ENCODE assay signal across 22 cellular contexts in the genomic region with DNA sequence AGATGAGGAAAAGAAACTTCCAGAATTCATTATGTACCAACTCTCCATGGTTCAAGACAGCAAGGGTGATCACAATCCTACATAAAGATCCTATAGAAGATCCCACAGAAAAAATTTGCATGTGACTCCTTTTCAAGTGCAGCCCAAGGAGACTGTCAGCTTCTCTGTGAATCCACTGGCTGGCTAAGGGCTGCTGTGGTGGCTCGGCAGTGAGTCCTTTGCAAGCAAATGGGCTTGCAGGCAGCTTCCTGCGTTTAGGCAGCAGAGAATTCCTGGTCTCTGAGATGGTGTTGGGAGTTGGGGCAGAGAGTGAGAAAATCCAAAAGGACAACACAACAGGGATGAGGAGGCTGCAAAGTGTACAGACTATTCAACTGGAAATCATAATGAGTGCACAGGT. TPM values are rescaled to one million over a fixed set of nuclear protein-coding genes. Genes with fewer than 3 reads are reported as not detected.
DNase-seq lines count a peak whose midpoint lies in the region; ATAC-seq and TF ChIP-seq lines count a peak whose summit lies in the region.
"Had no signal": no experiment of that assay in that cellular context is flagged by ENCODE, and none has a peak within 500 bp of the region (broad histone marks: within the 10 kb centered on the region; RNA-seq: fewer than 3 reads in every experiment).

No MANE protein-coding gene starts in this region.

- H3K27me3 ChIP-seq in NT2/D1 (ENCODE audit: insufficient read depth, insufficient read length) (no peaks in the 10 kb centered on the region), endodermal cell (ENCODE audit: control insufficient read depth, insufficient read depth, low read length, poor library complexity, severe bottlenecking) (no peaks in the 10 kb centered on the region), gastroesophageal sphincter (no peaks in the 10 kb centered on the region)
- H3K27me3 ChIP-seq: BE2C had no signal

- H3K27ac ChIP-seq in endodermal cell (ENCODE audit: low read depth, low read length) (no peak overlapping the region), gastroesophageal sphincter (no peak overlapping the region)
- H3K27ac ChIP-seq: GM23248 had no signal

- no peak for TF ChIP-seq EP300 in gastroesophageal sphincter (IDR thresholded peaks at IDR 0.05)

- H3K27me3 Mint-ChIP-seq in endodermal cell (ENCODE audit: insufficient read depth) = no peaks in the 10 kb centered on the region
- no peaks in the 10 kb centered on the region for H3K27me3 Mint-ChIP-seq in activated naive CD4-positive, alpha-beta T cell treated with anti-CD3 and anti-CD28 coated beads for 36 hours (ENCODE audit: low read depth)
- H3K27me3 Mint-ChIP-seq: IgD-negative memory B cell had no signal

- TF ChIP-seq CTCF in endodermal cell (conservative IDR thresholded peaks at IDR 0.05) (no peak), gastroesophageal sphincter (IDR thresholded peaks at IDR 0.05) (no peak)

- no peaks in the 10 kb centered on the region for H3K9me3 Mint-ChIP-seq in endodermal cell
- no peaks in the 10 kb centered on the region for H3K9me3 Mint-ChIP-seq in activated naive CD4-positive, alpha-beta T cell treated with anti-CD3 and anti-CD28 coated beads for 36 hours
- H3K9me3 Mint-ChIP-seq: HFFc6, IgD-negative memory B cell had no signal

- H3K9ac ChIP-seq in NT2/D1 (ENCODE audit: insufficient read length, low read depth) (no peak overlapping the region), endodermal cell (ENCODE audit: extremely low read depth, low read length, poor library complexity, severe bottlenecking) (no peak overlapping the region)
- H3K9ac ChIP-seq: GM23248 had no signal

- H3K27ac Mint-ChIP-seq in endodermal cell = no peak overlapping the region
- no peak overlapping the region for H3K27ac Mint-ChIP-seq in activated naive CD4-positive, alpha-beta T cell treated with anti-CD3 and anti-CD28 coated beads for 36 hours
- H3K27ac Mint-ChIP-seq: CD4-positive, CD25-positive, alpha-beta regulatory T cell; CD8-positive, alpha-beta memory T cell; HFFc6 had no signal

- H3K36me3 Mint-ChIP-seq in endodermal cell (ENCODE audit: low read depth) = no peaks in the 10 kb centered on the region
- H3K36me3 Mint-ChIP-seq in activated naive CD4-positive, alpha-beta T cell treated with anti-CD3 and anti-CD28 coated beads for 36 hours (ENCODE audit: low read depth) = no peaks in the 10 kb centered on the region
- H3K36me3 Mint-ChIP-seq: CD8-positive, alpha-beta memory T cell; IgD-negative memory B cell had no signal

- CTCF ChIA-PET in activated naive CD4-positive, alpha-beta T cell treated with anti-CD3 and anti-CD28 coated beads for 36 hours (lab: Charles Lee) = interaction anchor here (0.6 to 1.1 kb wide), 2 partner anchors 14 to 270 kb away, joined by 3 to 4 read pairs; no protein-coding TSS in a partner anchor

- H3K4me3 ChIP-seq in NT2/D1 (ENCODE audit: insufficient read length, low read depth) = no peak overlapping the region
- H3K4me3 ChIP-seq in endodermal cell (ENCODE audit: low read length) = no peak overlapping the region
- no peak overlapping the region for H3K4me3 ChIP-seq in gastroesophageal sphincter
- H3K4me3 ChIP-seq: GM23248 had no signal

- H3K4me1 ChIP-seq in NT2/D1 (ENCODE audit: insufficient read depth, insufficient read length) (no peaks in the 10 kb centered on the region), endodermal cell (ENCODE audit: control insufficient read depth, insufficient read depth, low read length) (no peaks in the 10 kb centered on the region), gastroesophageal sphincter (no peaks in the 10 kb centered on the region)
- H3K4me1 ChIP-seq: BE2C had no signal

- H3K9me3 ChIP-seq in NT2/D1 (ENCODE audit: insufficient read depth, low read length) = no peaks in the 10 kb centered on the region
- H3K9me3 ChIP-seq in endodermal cell (ENCODE audit: control insufficient read depth, low read length) = no peaks in the 10 kb centered on the region
- H3K9me3 ChIP-seq in gastroesophageal sphincter = no peaks in the 10 kb centered on the region
- H3K9me3 ChIP-seq: BE2C had no signal

- intact Hi-C loops in activated naive CD4-positive, alpha-beta T cell treated with anti-CD3 and anti-CD28 coated beads for 36 hours (cut with micrococcal nuclease) = no loop called here

- no peak for TF ChIP-seq POLR2A in gastroesophageal sphincter (IDR thresholded peaks at IDR 0.05)

- peak; percentile 46 for DNase-seq in NT2/D1 (ENCODE audit: low read depth, low spot score)
- DNase-seq in endodermal cell = peak; percentile 71
- peak; percentile 30 for DNase-seq in iPS-NIHi11 (ENCODE audit: low spot score)
- no peak for DNase-seq in stimulated activated CD4-positive, alpha-beta T cell treated with anti-CD3 and anti-CD28 coated beads, Interleukin-2, amount 100 ng/mL, for 24 hours
- no peak for DNase-seq in activated naive CD4-positive, alpha-beta T cell treated with anti-CD3 and anti-CD28 coated beads for 36 hours
- no peak for DNase-seq in NCI-H446 (lab: John Stamatoyannopoulos, UW)
- DNase-seq: ACHN; BE2C; C1 segment of cervical spinal cord; CD4-positive, CD25-positive, alpha-beta regulatory T cell; CD8-positive, alpha-beta memory T cell; COR-L47; DMS 273 treated with DMSO at 0.1 percent for 48 hours; DMS53; DND-41; EL; GM23248; HFFc6 had no signal

- ATAC-seq in gastroesophageal sphincter = no peak
- ATAC-seq: HCT116, HepG2 had no signal

- H3K36me3 ChIP-seq in NT2/D1 (ENCODE audit: insufficient read depth, insufficient read length, low read length) = no peaks in the 10 kb centered on the region
- H3K36me3 ChIP-seq in endodermal cell (ENCODE audit: control insufficient read depth, insufficient read depth, low read length) = no peaks in the 10 kb centered on the region
- H3K36me3 ChIP-seq in gastroesophageal sphincter = no peaks in the 10 kb centered on the region
- H3K36me3 ChIP-seq: BE2C had no signal

- WGBS in endodermal cell (ENCODE audit: insufficient coverage in 1 of 2, insufficient read length in 1 of 2), 2 experiments = 54% methylated on average over 2 of the region's 2 CpGs; no CpG with 5 or more reads in 1 of the 2 experiments
- WGBS in gastroesophageal sphincter (ENCODE audit: low coverage in 1 of 2), 2 donors = 92 to 100% methylated on average over 1 of the region's 2 CpGs

- H3K4me1 Mint-ChIP-seq in endodermal cell = no peaks in the 10 kb centered on the region
- H3K4me1 Mint-ChIP-seq in activated naive CD4-positive, alpha-beta T cell treated with anti-CD3 and anti-CD28 coated beads for 36 hours (ENCODE audit: low read depth) = no peaks in the 10 kb centered on the region
- H3K4me1 Mint-ChIP-seq: CD8-positive, alpha-beta memory T cell had no signal

- no peak overlapping the region for H3K4me3 Mint-ChIP-seq in endodermal cell
- no peak overlapping the region for H3K4me3 Mint-ChIP-seq in activated naive CD4-positive, alpha-beta T cell treated with anti-CD3 and anti-CD28 coated beads for 36 hours
- H3K4me3 Mint-ChIP-seq: CD4-positive, CD25-positive, alpha-beta regulatory T cell; CD8-positive, alpha-beta memory T cell; HFFc6; IgD-negative memory B cell had no signal

RNA-seq across cellular contexts. Expression of gene NABP1, which starts 43.4 kb away (rescaled TPM):
- total RNA-seq in endodermal cell (1 to 10 TPM; 5.8 to 8.7 TPM), gastroesophageal sphincter (10 to 100 TPM in 2 of 4 donors, 1 to 10 TPM in 2; 2.8 to 30.7 (median 7.9) TPM)
- 2.7 TPM for polyA plus RNA-seq in endodermal cell (2013, experiment 1 of 2)
- polyA plus RNA-seq in endodermal cell (2013, experiment 2 of 2) = 1.7 TPM
- 100 to 1,000 TPM in 1 of 2 experiments, 10 to 100 TPM in 1; 97.5 to 101 TPM for total RNA-seq in activated naive CD4-positive, alpha-beta T cell treated with anti-CD3 and anti-CD28 coated beads for 36 hours

Comparison
In these comparisons a context has a peak if more than half of its experiments do, and no peak if none do; other contexts are left out.
1. DNase-seq: peak in NT2/D1 (single experiment), endodermal cell (single experiment) and iPS-NIHi11 (single experiment); none in stimulated activated CD4-positive, alpha-beta T cell treated with anti-CD3 and anti-CD28 coated beads, Interleukin-2, amount 100 ng/mL, for 24 hours (0 of 2), activated naive CD4-positive, alpha-beta T cell treated with anti-CD3 and anti-CD28 coated beads for 36 hours (single experiment) and NCI-H446 (0 of 2).